6 cellular contexts compared by ENCODE assay signal in the genomic region with DNA sequence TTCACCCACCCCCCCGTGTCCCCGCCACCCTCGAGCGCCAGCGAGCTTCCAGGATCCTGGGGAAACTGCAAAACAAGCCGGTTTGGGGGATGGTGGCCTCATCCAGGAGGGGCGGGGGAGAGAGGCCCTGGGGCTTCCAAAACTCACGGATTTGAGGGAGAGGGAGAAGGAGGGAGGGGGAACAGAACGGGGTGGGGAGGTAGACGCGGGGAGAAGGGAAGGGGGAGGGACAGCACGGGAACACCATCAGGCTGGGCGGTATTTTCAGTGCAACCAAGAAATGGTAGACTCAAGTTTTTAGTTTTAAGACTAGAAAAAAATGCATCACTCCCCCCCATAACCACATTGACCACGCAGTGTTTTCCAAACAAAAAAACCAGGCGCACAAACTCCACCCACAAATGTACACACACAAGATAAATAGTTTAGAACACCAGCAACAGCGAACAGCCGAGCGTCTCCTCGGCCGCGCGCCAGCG. TPM values are rescaled to one million over a fixed set of nuclear protein-coding genes. Genes with fewer than 3 reads are reported as not detected.
DNase-seq lines count a peak whose midpoint lies in the region; ATAC-seq and TF ChIP-seq lines count a peak whose summit lies in the region.

No MANE protein-coding gene starts in this region.

- DNase-seq in BJ (ENCODE audit: low read depth) (no peak), PC-3 (no peak), NAMALWA (ENCODE audit: low spot score) (no peak)

- no peaks in the 10 kb centered on the region for H3F3A ChIP-seq in PC-3 (ENCODE audit: low read length, unreplicated experiment)

- no TSS peak for BruUV-seq in PC-3 (replicated peaks; lab: Mats Ljungman, UMichigan)

- H3K27ac ChIP-seq in PC-3 (ENCODE audit: low read length) (peak overlapping the region; percentile 30; the same call in 1 of the 2 replicates), iPS-18a (ENCODE audit: low read length) (no peak overlapping the region)

- intact Hi-C loops in PC-3 (cut with micrococcal nuclease): no loop called here

- H3K36me3 ChIP-seq in BJ (ENCODE audit: control insufficient read depth, insufficient read depth, low read length) (no peaks in the 10 kb centered on the region), PC-3 (ENCODE audit: low read depth, low read length) (no peaks in the 10 kb centered on the region), iPS-18a (ENCODE audit: control insufficient read depth, low read depth, low read length) (no peaks in the 10 kb centered on the region)

- H3K9ac ChIP-seq in PC-3 (ENCODE audit: low read length) (peak overlapping the region; percentile 73), iPS-18a (ENCODE audit: low read length) (peak overlapping the region; percentile 79)

- H3K79me2 ChIP-seq in PC-3 (ENCODE audit: low read length): peaks cover 15% of the 10 kb centered on the region

- CTCF ChIA-PET in BJ (lab: Yijun Ruan, JAX) (interaction anchor here (0.6 to 2.2 kb wide), 2 partner anchors 89 to 144 kb away, joined by 3 to 13 read pairs; no protein-coding TSS in a partner anchor), PC-3 (lab: Charles Lee) (no interaction called here)

- TF ChIP-seq CTCF in BJ (IDR thresholded peaks at IDR 0.05; ENCODE audit: insufficient read depth, low read depth, low read length): no peak
- no peak for TF ChIP-seq CTCF in PC-3 (conservative IDR thresholded peaks at IDR 0.05; ENCODE audit: low read depth, low read length)

- H3K4me1 ChIP-seq in PC-3 (ENCODE audit: insufficient read depth, low read length) (peaks cover 5% of the 10 kb centered on the region; the same call in 1 of the 2 replicates), iPS-18a (ENCODE audit: control insufficient read depth, low read depth, low read length) (peaks cover 41% of the 10 kb centered on the region)

- no peak overlapping the region for H2AFZ ChIP-seq in PC-3 (ENCODE audit: low read length)

- H3K9me2 ChIP-seq in PC-3 (replicated peaks; ENCODE audit: low read length): no peaks in the 10 kb centered on the region

- H3K4me2 ChIP-seq in PC-3 (ENCODE audit: low read length): peak overlapping the region; percentile 89

- no peak for ATAC-seq in PC-3
- no peak for ATAC-seq in GM21717 (IDR thresholded peaks at IDR 0.05; ENCODE audit: unreplicated experiment)
- no peak for ATAC-seq in HG03439 (IDR thresholded peaks at IDR 0.05; ENCODE audit: unreplicated experiment)

- no peaks in the 10 kb centered on the region for H3K9me3 ChIP-seq in PC-3 (ENCODE audit: low read length)
- H3K9me3 ChIP-seq in iPS-18a (ENCODE audit: control insufficient read depth, low read depth, low read length): no peaks in the 10 kb centered on the region

- POLR2A ChIA-PET in BJ (lab: Charles Lee): no interaction called here
- POLR2A ChIA-PET in PC-3 (lab: Charles Lee; ENCODE audit: unreplicated experiment): no interaction called here

- peaks cover 10% of the 10 kb centered on the region for H4K20me1 ChIP-seq in PC-3 (ENCODE audit: low read length)

- H3K4me3 ChIP-seq in BJ (ENCODE audit: low read depth, low read length) (peak overlapping the region; percentile 31), PC-3 (ENCODE audit: low read length) (peak overlapping the region; percentile 89), iPS-18a (ENCODE audit: low read length) (peak overlapping the region; percentile 61)

- H3K27me3 ChIP-seq in BJ (ENCODE audit: control insufficient read depth, insufficient read depth, low read length) (peaks cover 24% of the 10 kb centered on the region), PC-3 (ENCODE audit: low read length) (no peaks in the 10 kb centered on the region), iPS-18a (ENCODE audit: control insufficient read depth, insufficient read depth, low read length) (peaks cover 46% of the 10 kb centered on the region)

RNA-seq across cellular contexts. Expression of gene NRARP, which starts 1.4 kb away (rescaled TPM):
- 0.17 TPM in 2 replicates for polyA plus RNA-seq in BJ (2011; rRNA removed)
- not detected in 2 replicates for polyA minus RNA-seq in BJ (2011; rRNA and poly(A)+ RNA removed)
- 35.5 and 36.8 TPM in 2 replicates for total RNA-seq in PC-3 (2014; rRNA removed)

RNA-seq across cellular contexts. Expression of gene TOR4A, which starts 23.1 kb away (rescaled TPM):
- polyA plus RNA-seq in BJ (2011; rRNA removed): 16.9 and 23.8 TPM in 2 replicates
- 14.5 and 17.4 TPM in 2 replicates for polyA minus RNA-seq in BJ (2011; rRNA and poly(A)+ RNA removed)
- total RNA-seq in PC-3 (2014; rRNA removed): 28.9 and 32.7 TPM in 2 replicates

RNA-seq across cellular contexts. Expression of gene NELFB, which starts 45.5 kb away (rescaled TPM):
- 26.6 and 51.9 TPM in 2 replicates for polyA plus RNA-seq in BJ (2011; rRNA removed)
- 22.6 and 25.7 TPM in 2 replicates for polyA minus RNA-seq in BJ (2011; rRNA and poly(A)+ RNA removed)
- total RNA-seq in PC-3 (2014; rRNA removed): 50.7 and 69.5 TPM in 2 replicates

RNA-seq across cellular contexts. Expression of gene STPG3, which starts 49.6 kb away (rescaled TPM):
- not detected in 2 replicates for polyA plus RNA-seq in BJ (2011; rRNA removed)
- polyA minus RNA-seq in BJ (2011; rRNA and poly(A)+ RNA removed): not detected in 2 replicates
- total RNA-seq in PC-3 (2014; rRNA removed): not detected in 2 replicates

RNA-seq across cellular contexts. Expression of gene TUBB4B, which starts 59.6 kb away (rescaled TPM):
- polyA plus RNA-seq in BJ (2011; rRNA removed): 263 and 385 TPM in 2 replicates
- polyA minus RNA-seq in BJ (2011; rRNA and poly(A)+ RNA removed): 213 and 239 TPM in 2 replicates
- total RNA-seq in PC-3 (2014; rRNA removed): 424 and 599 TPM in 2 replicates

Comparison
In these comparisons a context has a peak if more than half of its experiments do, and no peak if none do; other contexts are left out.
1. H3K4me3 ChIP-seq: peak in every context shown above with its lines; median percentile 89 in PC-3; 61 in iPS-18a; 31 in BJ.